2 cellular contexts compared by ENCODE assay signal in genomic region chr11:75813126-75813525, GRCh38.
TF ChIP-seq lines count a peak whose summit lies in the region.

No MANE protein-coding gene starts in this region.

TF ChIP-seq in GM12891, 5 proteins besides CTCF, POLR2A, EP300 and RAD21:
- TF ChIP-seq POU2F2 (IDR thresholded peaks at IDR 0.05; ENCODE audit: low read depth, low read length) (no peak), PAX5 (IDR thresholded peaks at IDR 0.05; ENCODE audit: insufficient read depth, low read length, severe bottlenecking) (peak; percentile 44), SPI1 (IDR thresholded peaks at IDR 0.05; ENCODE audit: low read depth, low read length) (no peak), TAF1 (IDR thresholded peaks at IDR 0.05; ENCODE audit: low read depth, low read length) (peak; percentile 65; the same call in 1 of the 2 replicates), POLR2AphosphoS5 (IDR thresholded peaks at IDR 0.05; ENCODE audit: low read depth, low read length) (no peak)

TF ChIP-seq in GM12878, 131 proteins besides CTCF, POLR2A, EP300 and RAD21 (continues in another document):
- TF ChIP-seq GABPA (IDR thresholded peaks at IDR 0.05; ENCODE audit: low read depth) (no peak), RAD51 (IDR thresholded peaks at IDR 0.05) (peak; percentile 68; the same call in 1 of the 2 replicates), TCF3 (IDR thresholded peaks at IDR 0.05; ENCODE audit: borderline replicate concordance, insufficient read depth, low read depth, low read length) (peak; percentile 80), MTA2 (IDR thresholded peaks at IDR 0.05; ENCODE audit: low read depth) (peak; percentile 45; the same call in 1 of the 2 replicates), IKZF2 (IDR thresholded peaks at IDR 0.05) (no peak; a peak in 2 of 4 replicates), BCLAF1 (IDR thresholded peaks at IDR 0.05) (no peak), POLR2AphosphoS5 (IDR thresholded peaks at IDR 0.05; ENCODE audit: low read length) (peak; percentile 43; the same call in 1 of the 2 replicates), HDAC6 (IDR thresholded peaks at IDR 0.05; ENCODE audit: unreplicated experiment) (no peak), BCL11A (IDR thresholded peaks at IDR 0.05; ENCODE audit: low read depth, low read length) (peak; percentile 40; the same call in 1 of the 2 replicates), KLF5 (IDR thresholded peaks at IDR 0.05; ENCODE audit: partially characterized antibody) (no peak), ZNF687 (IDR thresholded peaks at IDR 0.05) (0 out of 2 replicates have a peak, but pooled peaks have one; percentile 4), TARDBP (IDR thresholded peaks at IDR 0.05; ENCODE audit: borderline replicate concordance) (no peak), RELB (IDR thresholded peaks at IDR 0.05; ENCODE audit: low read depth) (peak; percentile 73; the same call in 1 of the 2 replicates), ATF7 (IDR thresholded peaks at IDR 0.05; ENCODE audit: low read depth) (no peak), NFYA (IDR thresholded peaks at IDR 0.05; ENCODE audit: borderline replicate concordance, low read depth, low read length) (no peak), EGR1 (IDR thresholded peaks at IDR 0.05; ENCODE audit: borderline replicate concordance in 1 of 2, low read depth in 2 of 2, low read length in 2 of 2) (no peak), NFXL1 (IDR thresholded peaks at IDR 0.05; ENCODE audit: borderline replicate concordance) (no peak), ZBED1 (IDR thresholded peaks at IDR 0.05; ENCODE audit: borderline replicate concordance) (no peak), RCOR1 (conservative IDR thresholded peaks at IDR 0.05; ENCODE audit: low read depth, low read length) (no peak), USF2 (IDR thresholded peaks at IDR 0.05; ENCODE audit: borderline replicate concordance, low read depth, low read length) (no peak; the same call in 1 of the 2 replicates), LARP7 (IDR thresholded peaks at IDR 0.05) (no peak), YY1 (IDR thresholded peaks at IDR 0.05; ENCODE audit: low read depth, low read length) (no peak), NR2C2 (IDR thresholded peaks at IDR 0.05; ENCODE audit: borderline replicate concordance, control insufficient read depth, insufficient read length, low read depth) (no peak), RUNX3 (IDR thresholded peaks at IDR 0.05; ENCODE audit: low read length) (peak; percentile 84), CUX1 (IDR thresholded peaks at IDR 0.05; ENCODE audit: insufficient replicate concordance, low read depth, low read length) (peak; percentile 24), MAX (IDR thresholded peaks at IDR 0.05; ENCODE audit: low read depth, low read length) (no peak), FOXM1 (IDR thresholded peaks at IDR 0.05; ENCODE audit: low read depth, low read length) (peak; percentile 74; the same call in 1 of the 2 replicates), CBX5 (IDR thresholded peaks at IDR 0.05; ENCODE audit: low read depth) (no peak), SIN3A (IDR thresholded peaks at IDR 0.05; ENCODE audit: low read depth, low read length) (no peak), NFIC (IDR thresholded peaks at IDR 0.05; ENCODE audit: low read depth, low read length) (peak; percentile 71; the same call in 1 of the 2 replicates), ATF2 (IDR thresholded peaks at IDR 0.05; ENCODE audit: low read length) (peak; percentile 64; the same call in 1 of the 2 replicates), ASH2L (IDR thresholded peaks at IDR 0.05; ENCODE audit: borderline replicate concordance, low read depth) (no peak), ZNF622 (IDR thresholded peaks at IDR 0.05) (no peak), STAT1 (conservative IDR thresholded peaks at IDR 0.05) (no peak), TAF1 (IDR thresholded peaks at IDR 0.05; ENCODE audit: borderline replicate concordance, low read depth, low read length) (0 out of 2 replicates have a peak, but pooled peaks have one; percentile 40), E2F4 (IDR thresholded peaks at IDR 0.05; ENCODE audit: low read depth, low read length) (no peak), E4F1 (IDR thresholded peaks at IDR 0.05; ENCODE audit: borderline replicate concordance, partially characterized antibody) (no peak), BMI1 (IDR thresholded peaks at IDR 0.05; ENCODE audit: borderline replicate concordance) (no peak)
